ENCODE assay signal across 22 cellular contexts in the genomic region with DNA sequence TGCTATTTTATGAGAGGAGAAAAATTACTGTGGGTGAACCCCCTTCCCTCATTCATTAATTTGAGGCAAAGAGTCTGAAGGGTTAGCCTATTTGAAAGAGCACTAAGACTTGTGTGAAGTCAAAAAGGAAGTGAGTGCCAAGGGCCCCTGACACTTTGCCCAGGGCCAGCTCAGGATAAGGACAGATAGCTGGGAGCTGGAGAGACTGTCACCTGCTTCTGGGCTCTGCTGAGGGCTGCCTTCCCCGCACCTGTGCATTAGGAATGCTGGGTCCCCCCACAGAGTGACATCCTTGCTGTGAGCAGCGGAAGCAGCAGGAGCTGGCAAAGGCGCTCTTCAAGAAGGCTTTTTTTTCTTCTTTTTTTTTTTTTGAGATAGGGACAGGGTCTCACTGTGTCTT.
"Had no signal": no experiment of that assay in that cellular context is flagged by ENCODE, and none has a peak within 500 bp of the region (broad histone marks: within the 10 kb centered on the region; RNA-seq: fewer than 3 reads in every experiment).

No MANE protein-coding gene starts in this region.

- H3K36me3 ChIP-seq: esophagus squamous epithelium, left ventricle myocardium inferior, right lobe of liver, thoracic aorta had no signal

- H3K4me1 ChIP-seq: left ventricle myocardium inferior, right lobe of liver had no signal

- H3K27me3 ChIP-seq: esophagus squamous epithelium, right lobe of liver had no signal

- H3K9me3 Mint-ChIP-seq: activated T-cell treated with anti-CD3 and anti-CD28 coated beads, Interleukin-2, amount 50 U/mL, for 72 hours; central memory CD8-positive, alpha-beta T cell; dendritic cell treated with granulocyte-macrophage colony-stimulating factor and Interleukin-4, amounts not matched to agents 40 ng/mL and 50 ng/mL, for 4 days; stimulated activated naive CD8-positive, alpha-beta T cell treated with anti-CD3 and anti-CD28 coated beads, Interleukin-15, Interleukin-2, amounts not matched to agents 100 ng/mL and 50 ng/mL, for 24 hours had no signal

- H3K4me3 Mint-ChIP-seq: activated CD4-positive, alpha-beta T cell treated with anti-CD3 and anti-CD28 coated beads for 36 hours; activated naive CD8-positive, alpha-beta T cell; activated T-cell treated with anti-CD3 and anti-CD28 coated beads, Interleukin-2, amount 50 U/mL, for 72 hours; central memory CD8-positive, alpha-beta T cell; dendritic cell treated with granulocyte-macrophage colony-stimulating factor and Interleukin-4, amounts not matched to agents 40 ng/mL and 50 ng/mL, for 4 days; natural killer cell; stimulated activated effector memory CD8-positive, alpha-beta T cell treated with anti-CD3 and anti-CD28 coated beads, Interleukin-12 subunit alpha, Interleukin-12 subunit beta, amount 100 ng/mL, for 72 hours; stimulated activated naive CD8-positive, alpha-beta T cell treated with anti-CD3 and anti-CD28 coated beads, Interleukin-15, Interleukin-2, amounts not matched to agents 100 ng/mL and 50 ng/mL, for 24 hours had no signal

- H3K27ac ChIP-seq: esophagus squamous epithelium, left ventricle myocardium inferior, right lobe of liver, thoracic aorta had no signal

- H3K9me3 ChIP-seq: esophagus squamous epithelium, left ventricle myocardium inferior, right lobe of liver, thoracic aorta had no signal

- H3K4me1 Mint-ChIP-seq: activated CD4-positive, alpha-beta T cell treated with anti-CD3 and anti-CD28 coated beads for 36 hours; central memory CD8-positive, alpha-beta T cell; natural killer cell; stimulated activated effector memory CD8-positive, alpha-beta T cell treated with anti-CD3 and anti-CD28 coated beads, Interleukin-12 subunit alpha, Interleukin-12 subunit beta, amount 100 ng/mL, for 72 hours had no signal

- H3K36me3 Mint-ChIP-seq: activated naive CD8-positive, alpha-beta T cell; natural killer cell; stimulated activated effector memory CD8-positive, alpha-beta T cell treated with anti-CD3 and anti-CD28 coated beads, Interleukin-12 subunit alpha, Interleukin-12 subunit beta, amount 100 ng/mL, for 72 hours had no signal

- H3K27me3 Mint-ChIP-seq: central memory CD8-positive, alpha-beta T cell; dendritic cell treated with granulocyte-macrophage colony-stimulating factor and Interleukin-4, amounts not matched to agents 40 ng/mL and 50 ng/mL, for 4 days; stimulated activated naive CD8-positive, alpha-beta T cell treated with anti-CD3 and anti-CD28 coated beads, Interleukin-15, Interleukin-2, amounts not matched to agents 100 ng/mL and 50 ng/mL, for 24 hours had no signal

- DNase-seq: activated CD4-positive, alpha-beta T cell treated with anti-CD3 and anti-CD28 coated beads for 36 hours; activated CD4-positive, alpha-beta T cell treated with anti-CD3 and anti-CD28 coated beads, Interleukin-2, amount 50 U/mL, for 4 hours; activated CD4-positive, CD25-positive, alpha-beta regulatory T cell; activated naive CD4-positive, alpha-beta T cell; activated T-cell treated with anti-CD3 and anti-CD28 coated beads for 4 hours; activated T-cell treated with anti-CD3 and anti-CD28 coated beads, Interleukin-2, amount 50 U/mL, for 72 hours; anterior cingulate cortex; esophagus squamous epithelium; left ventricle myocardium inferior; mesendoderm; natural killer cell; right lobe of liver; stimulated activated CD4-positive, alpha-beta T cell treated with anti-CD3 and anti-CD28 coated beads, Interleukin-4, amount 100 ng/mL, for 24 hours; T1000; trophoblast cell had no signal

- H3K4me3 ChIP-seq: esophagus squamous epithelium, left ventricle myocardium inferior, lung, right lobe of liver, thoracic aorta had no signal

- H3K27ac Mint-ChIP-seq: activated CD4-positive, alpha-beta T cell treated with anti-CD3 and anti-CD28 coated beads for 36 hours; activated naive CD8-positive, alpha-beta T cell; activated T-cell treated with anti-CD3 and anti-CD28 coated beads, Interleukin-2, amount 50 U/mL, for 72 hours; dendritic cell treated with granulocyte-macrophage colony-stimulating factor and Interleukin-4, amounts not matched to agents 40 ng/mL and 50 ng/mL, for 4 days; natural killer cell; stimulated activated effector memory CD8-positive, alpha-beta T cell treated with anti-CD3 and anti-CD28 coated beads, Interleukin-12 subunit alpha, Interleukin-12 subunit beta, amount 100 ng/mL, for 72 hours; stimulated activated naive CD8-positive, alpha-beta T cell treated with anti-CD3 and anti-CD28 coated beads, Interleukin-15, Interleukin-2, amounts not matched to agents 100 ng/mL and 50 ng/mL, for 24 hours had no signal

- ATAC-seq: activated CD4-positive, alpha-beta T cell treated with anti-CD3 and anti-CD28 coated beads for 36 hours; activated T-cell treated with anti-CD3 and anti-CD28 coated beads, Interleukin-2, amount 50 U/mL, for 72 hours; natural killer cell; right lobe of liver; stimulated activated effector memory CD8-positive, alpha-beta T cell treated with anti-CD3 and anti-CD28 coated beads, Interleukin-12 subunit alpha, Interleukin-12 subunit beta, amount 100 ng/mL, for 72 hours had no signal
